Comparison of ENCODE assay signal across 28 cellular contexts in the genomic region with DNA sequence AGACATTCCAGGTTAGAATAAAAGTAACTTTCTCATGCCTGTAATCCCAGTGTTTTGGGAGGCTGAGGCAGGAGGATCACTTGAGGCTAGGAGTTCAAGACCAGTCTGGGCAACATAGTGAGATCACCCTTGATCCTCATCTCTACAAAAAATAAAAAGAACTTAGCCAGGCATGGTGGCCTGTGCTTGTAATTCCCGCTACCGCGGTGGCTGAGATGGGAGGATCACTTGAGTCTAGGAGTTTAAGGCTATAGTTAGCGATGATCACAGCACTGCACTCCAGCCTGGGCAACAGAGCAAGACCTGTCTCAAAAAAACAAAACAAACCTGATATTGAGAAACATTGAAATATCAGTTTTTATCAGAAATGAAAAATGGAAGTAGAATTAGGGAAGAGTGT.
"Had no signal": no experiment of that assay in that cellular context is flagged by ENCODE, and none has a peak within 500 bp of the region (broad histone marks: within the 10 kb centered on the region; RNA-seq: fewer than 3 reads in every experiment).

No MANE protein-coding gene starts in this region.

- ATAC-seq: activated CD8-positive, alpha-beta memory T cell treated with anti-CD3 and anti-CD28 coated beads, Interleukin-2, amount 10 ng/mL, durations not matched to agents 7 days and 5 days; PC-3; SK-N-SH treated with all-trans-retinoic acid at 6 μM for 48 hours had no signal

- H3K27me3 ChIP-seq: brain microvascular endothelial cell, cardiac muscle cell, MG63, SJSA1 had no signal

- H3K9me3 Mint-ChIP-seq: activated B cell treated with CpG ODN at 0.5 μM for 24 hours; activated CD4-positive, alpha-beta T cell treated with anti-CD3 and anti-CD28 coated beads, Interleukin-2, amount 10 ng/mL, durations not matched to agents 24 days and 14 days; activated T-cell treated with anti-CD3 and anti-CD28 coated beads, Interleukin-2, amount 50 U/mL, for 24 hours had no signal

- H3K4me3 Mint-ChIP-seq: activated B cell treated with CpG ODN at 0.5 μM for 24 hours; activated CD4-positive, alpha-beta T cell treated with anti-CD3 and anti-CD28 coated beads, Interleukin-2, amount 10 ng/mL, durations not matched to agents 24 days and 14 days; activated CD8-positive, alpha-beta memory T cell treated with anti-CD3 and anti-CD28 coated beads, Interleukin-2, amount 10 ng/mL, durations not matched to agents 7 days and 5 days; activated naive CD8-positive, alpha-beta T cell; activated T-cell treated with anti-CD3 and anti-CD28 coated beads, Interleukin-2, amount 50 U/mL, for 24 hours had no signal

- H3K27ac ChIP-seq: brain microvascular endothelial cell, cardiac muscle cell, SJSA1 had no signal

- H3K9me3 ChIP-seq: MG63, SJSA1 had no signal

- H3K27ac Mint-ChIP-seq: activated B cell treated with CpG ODN at 0.5 μM for 24 hours; activated CD4-positive, alpha-beta T cell treated with anti-CD3 and anti-CD28 coated beads, Interleukin-2, amount 10 ng/mL, durations not matched to agents 24 days and 14 days; activated CD8-positive, alpha-beta memory T cell treated with anti-CD3 and anti-CD28 coated beads, Interleukin-2, amount 10 ng/mL, durations not matched to agents 7 days and 5 days; activated naive CD8-positive, alpha-beta T cell; activated T-cell treated with anti-CD3 and anti-CD28 coated beads, Interleukin-2, amount 50 U/mL, for 24 hours had no signal

- DNase-seq: activated B cell treated with CpG ODN at 0.5 μM for 24 hours; activated CD4-positive, alpha-beta T cell treated with anti-CD3 and anti-CD28 coated beads for 1 hour; activated CD4-positive, alpha-beta T cell treated with anti-CD3 and anti-CD28 coated beads, Interleukin-2, amount 10 ng/mL, durations not matched to agents 24 days and 14 days; activated CD4-positive, alpha-beta T cell treated with anti-CD3 and anti-CD28 coated beads, Interleukin-2, amount 50 U/mL, for 48 hours; activated CD8-positive, alpha-beta memory T cell treated with anti-CD3 and anti-CD28 coated beads, Interleukin-2, amount 10 ng/mL, durations not matched to agents 7 days and 5 days; activated effector memory CD4-positive, alpha-beta T cell treated with anti-CD3 and anti-CD28 coated beads, Interleukin-2, amount 50 U/mL, for 16 hours; activated naive CD4-positive, alpha-beta T cell treated with Interleukin-2 at 50 U/mL for 16 hours; activated T-cell treated with anti-CD3 and anti-CD28 coated beads, Interleukin-2, amount 50 U/mL, for 24 hours; amygdala; brain microvascular endothelial cell; MG63; MV-4-11; NCI-H1105; NCI-H1436; NCI-H1694 treated with DMSO at 0.1 percent for 48 hours; NCI-H2029 treated with DMSO at 0.1 percent for 48 hours; NCI-H345; NCI-H510A; NCI-H526 treated with DMSO at 0.1 percent for 48 hours; NCI-H82; PC-3; SHP77; SW 1271; T-helper 9 cell had no signal

- H3K36me3 ChIP-seq: brain microvascular endothelial cell, cardiac muscle cell, MG63 had no signal

- H3K4me3 ChIP-seq: cardiac muscle cell, MG63, SJSA1 had no signal
